Comparison of ENCODE assay signal across 16 cellular contexts in genomic region chr14:104383088-104383805, GRCh38.
DNase-seq lines count a peak whose midpoint lies in the region; ATAC-seq, FAIRE-seq and TF ChIP-seq lines count a peak whose summit lies in the region.
"Had no signal": no experiment of that assay in that cellular context is flagged by ENCODE, and none has a peak within 500 bp of the region (broad histone marks: within the 10 kb centered on the region; RNA-seq: fewer than 3 reads in every experiment).

No MANE protein-coding gene starts in this region.

- peaks cover 45% of the 10 kb centered on the region for H3K27me3 Mint-ChIP-seq in nephron (ENCODE audit: low read depth)
- H3K27me3 Mint-ChIP-seq: activated naive CD8-positive, alpha-beta T cell had no signal

- H3K27ac ChIP-seq in BLaER1 = no peak overlapping the region
- H3K27ac ChIP-seq: BLaER1 treated with 17β-estradiol and CSF1 and Interleukin-3, amounts not matched to agents 10 nM and 100 nM had no signal

- TF ChIP-seq POLR2A in lower leg skin (IDR thresholded peaks at IDR 0.05) = no peak

- peaks cover 6% of the 10 kb centered on the region; the same call in 1 of the 2 replicates for H3K27me3 ChIP-seq in BLaER1

- peaks cover 7% of the 10 kb centered on the region for H3K36me3 Mint-ChIP-seq in nephron (ENCODE audit: low read depth)

- peak; percentile 76 for DNase-seq in D721Med (ENCODE audit: insufficient read length, low spot score)
- DNase-seq in NCI-H524 (lab: John Stamatoyannopoulos, UW) = peak; percentile 87 to 94
- DNase-seq in lower leg skin (ENCODE audit: low spot score in 2 of 2) = no peak
- no peak for DNase-seq in central memory CD4-positive, alpha-beta T cell
- DNase-seq: activated CD4-positive, alpha-beta T cell treated with anti-CD3 and anti-CD28 coated beads, Interleukin-2, amount 10 ng/mL, durations not matched to agents 24 days and 14 days; effector CD4-positive, alpha-beta T cell; NCI-H2029; SIG-M5; stimulated activated CD4-positive, alpha-beta T cell treated with anti-CD3 and anti-CD28 coated beads, Interleukin-15, amount 100 ng/mL, for 24 hours; substantia nigra had no signal

- intact Hi-C loops in lower leg skin (cut with DNase I; ENCODE audit: low total_unique reads) = no loop called here

- H3K4me3 Mint-ChIP-seq in nephron = peak overlapping the region in 2 of 3 experiments; percentile 18 to 53
- H3K4me3 Mint-ChIP-seq: activated CD4-positive, alpha-beta T cell treated with anti-CD3 and anti-CD28 coated beads, Interleukin-2, amount 10 ng/mL, durations not matched to agents 24 days and 14 days; activated naive CD8-positive, alpha-beta T cell; T-helper 2 cell treated with Interferon-gamma antibody and Interleukin-4, amounts not matched to agents 5 μg/mL and 100 μg/mL, for 36 hours had no signal

- H3K36me3 ChIP-seq in BLaER1 = no peaks in the 10 kb centered on the region
- H3K36me3 ChIP-seq: BLaER1 treated with 17β-estradiol and CSF1 and Interleukin-3, amounts not matched to agents 10 nM and 100 nM had no signal

- H3K9me3 ChIP-seq in BLaER1 = peaks cover 33% of the 10 kb centered on the region

- no peak for ATAC-seq in HG03571 (IDR thresholded peaks at IDR 0.05; ENCODE audit: unreplicated experiment)

- peak overlapping the region; percentile 97 for H3K4me2 ChIP-seq in BLaER1

- no peaks in the 10 kb centered on the region for H4K20me1 ChIP-seq in BLaER1

- H3K27ac Mint-ChIP-seq in nephron = peak overlapping the region in 1 of 3 experiments; percentile 40
- H3K27ac Mint-ChIP-seq: activated CD4-positive, alpha-beta T cell treated with anti-CD3 and anti-CD28 coated beads, Interleukin-2, amount 10 ng/mL, durations not matched to agents 24 days and 14 days; activated naive CD8-positive, alpha-beta T cell; T-helper 2 cell treated with Interferon-gamma antibody and Interleukin-4, amounts not matched to agents 5 μg/mL and 100 μg/mL, for 36 hours had no signal

- H3K4me3 ChIP-seq in BLaER1 (no peak overlapping the region), lower leg skin (ENCODE audit: low read depth, poor library complexity, severe bottlenecking) (no peak overlapping the region)
- H3K4me3 ChIP-seq: BLaER1 treated with 17β-estradiol and CSF1 and Interleukin-3, amounts not matched to agents 10 nM and 100 nM had no signal

- peaks cover 54% of the 10 kb centered on the region for H3K4me1 ChIP-seq in BLaER1

- WGBS in lower leg skin, 2 donors = 30% methylated on average over 18 to 20 of the region's 20 CpGs

- H3K9ac ChIP-seq in BLaER1 = no peak overlapping the region
- H3K9ac ChIP-seq: BLaER1 treated with 17β-estradiol and CSF1 and Interleukin-3, amounts not matched to agents 10 nM and 100 nM had no signal

- peaks cover 32% of the 10 kb centered on the region for H3K9me3 Mint-ChIP-seq in nephron
- H3K9me3 Mint-ChIP-seq: T-helper 2 cell treated with Interferon-gamma antibody and Interleukin-4, amounts not matched to agents 5 μg/mL and 100 μg/mL, for 36 hours had no signal

- peaks cover 27% of the 10 kb centered on the region for H3K4me1 Mint-ChIP-seq in nephron
- H3K4me1 Mint-ChIP-seq: activated CD4-positive, alpha-beta T cell treated with anti-CD3 and anti-CD28 coated beads, Interleukin-2, amount 10 ng/mL, durations not matched to agents 24 days and 14 days had no signal

- no peak for FAIRE-seq in D721Med (lab: Jason Lieb, UNC)

- no peak for TF ChIP-seq CTCF in D721Med (IDR thresholded peaks at IDR 0.05; ENCODE audit: insufficient read depth, missing control alignments)
- no peak for TF ChIP-seq CTCF in nephron (IDR thresholded peaks at IDR 0.05; ENCODE audit: unreplicated experiment in 3 of 3)
- no peak for TF ChIP-seq CTCF in lower leg skin (IDR thresholded peaks at IDR 0.05)

Comparison
In these comparisons a context has a peak if more than half of its experiments do, and no peak if none do; other contexts are left out.
1. DNase-seq: peak in D721Med (single experiment) and NCI-H524 (2 of 2); none in lower leg skin (0 of 2) and central memory CD4-positive, alpha-beta T cell (single experiment).